In genomic region chr17:9850151-9850550, GRCh38 we compare ENCODE assay signal across 36 cellular contexts. TPM values are rescaled to one million over a fixed set of nuclear protein-coding genes. Genes with fewer than 3 reads are reported as not detected.
"Had no signal": no experiment of that assay in that cellular context is flagged by ENCODE, and none has a peak within 500 bp of the region (broad histone marks: within the 10 kb centered on the region; RNA-seq: fewer than 3 reads in every experiment).

No MANE protein-coding gene starts in this region.

- ATAC-seq: activated CD4-positive, alpha-beta T cell treated with anti-CD3 and anti-CD28 coated beads for 36 hours; activated CD8-positive, alpha-beta memory T cell treated with anti-CD3 and anti-CD28 coated beads, Interleukin-2, amount 10 ng/mL, durations not matched to agents 7 days and 5 days; activated CD8-positive, alpha-beta T cell treated with anti-CD3 and anti-CD28 coated beads, Interleukin-2, amount 10 ng/mL, durations not matched to agents 7 days and 5 days; activated naive CD8-positive, alpha-beta T cell treated with anti-CD3 and anti-CD28 coated beads, Interleukin-2, amount 50 U/mL, for 24 hours; body of pancreas had no signal

- H3K4me3 ChIP-seq: adrenal gland, body of pancreas, colonic mucosa, esophagus squamous epithelium had no signal

- H3K27ac ChIP-seq: adrenal gland, body of pancreas, colonic mucosa, epithelial cell of prostate, esophagus squamous epithelium had no signal

- DNase-seq: activated CD4-positive, alpha-beta memory T cell treated with anti-CD3 and anti-CD28 coated beads for 36 hours; activated CD4-positive, alpha-beta T cell treated with anti-CD3 and anti-CD28 coated beads for 36 hours; activated CD4-positive, alpha-beta T cell treated with anti-CD3 and anti-CD28 coated beads, Interleukin-2, amount 10 ng/mL, durations not matched to agents 24 days and 14 days; activated CD4-positive, CD25-positive, alpha-beta regulatory T cell; activated CD4-positive, CD25-positive, alpha-beta regulatory T cell treated with anti-CD3 and anti-CD28 coated beads, Interleukin-2, amount 50 U/mL, for 72 hours; activated CD8-positive, alpha-beta memory T cell treated with anti-CD3 and anti-CD28 coated beads, Interleukin-2, amount 10 ng/mL, durations not matched to agents 7 days and 5 days; activated CD8-positive, alpha-beta memory T cell treated with anti-CD3 and anti-CD28 coated beads, Interleukin-2, amount 50 U/mL, for 4 hours; activated CD8-positive, alpha-beta T cell treated with anti-CD3 and anti-CD28 coated beads, Interleukin-2, amount 10 ng/mL, durations not matched to agents 7 days and 5 days; activated effector memory CD4-positive, alpha-beta T cell treated with anti-CD3 and anti-CD28 coated beads, Interleukin-2, amount 50 U/mL, for 16 hours; activated naive CD4-positive, alpha-beta T cell treated with anti-CD3 and anti-CD28 coated beads for 36 hours; activated naive CD8-positive, alpha-beta T cell treated with anti-CD3 and anti-CD28 coated beads for 36 hours; activated naive CD8-positive, alpha-beta T cell treated with anti-CD3 and anti-CD28 coated beads, Interleukin-2, amount 50 U/mL, for 24 hours; activated T-cell treated with anti-CD3 and anti-CD28 coated beads, Interleukin-2, amount 50 U/mL, for 1 hour; activated T-cell treated with anti-CD3 and anti-CD28 coated beads, Interleukin-2, amount 50 U/mL, for 48 hours; adrenal gland; amygdala; aorta; caudate nucleus; colonic mucosa; effector CD8-positive, alpha-beta T cell; esophagus squamous epithelium; foreskin melanocyte; T-helper 2 cell had no signal

- H3K4me1 Mint-ChIP-seq: activated CD4-positive, alpha-beta T cell treated with anti-CD3 and anti-CD28 coated beads for 36 hours; activated CD4-positive, alpha-beta T cell treated with anti-CD3 and anti-CD28 coated beads, Interleukin-2, amount 10 ng/mL, durations not matched to agents 24 days and 14 days; activated CD8-positive, alpha-beta memory T cell treated with anti-CD3 and anti-CD28 coated beads, Interleukin-2, amount 10 ng/mL, durations not matched to agents 7 days and 5 days; activated naive CD4-positive, alpha-beta T cell treated with anti-CD3 and anti-CD28 coated beads, Interleukin-2, amount 50 U/mL, for 24 hours; activated naive CD8-positive, alpha-beta T cell treated with anti-CD3 and anti-CD28 coated beads for 36 hours; activated naive CD8-positive, alpha-beta T cell treated with anti-CD3 and anti-CD28 coated beads, Interleukin-2, amount 50 U/mL, for 24 hours had no signal

- H3K27me3 ChIP-seq: adrenal gland, body of pancreas, colonic mucosa, esophagus squamous epithelium had no signal

- H3K36me3 ChIP-seq: adrenal gland, colonic mucosa, esophagus squamous epithelium had no signal

- H3K36me3 Mint-ChIP-seq: activated CD4-positive, alpha-beta memory T cell treated with anti-CD3 and anti-CD28 coated beads for 36 hours; activated CD8-positive, alpha-beta memory T cell treated with anti-CD3 and anti-CD28 coated beads, Interleukin-2, amount 10 ng/mL, durations not matched to agents 7 days and 5 days; activated naive CD4-positive, alpha-beta T cell treated with anti-CD3 and anti-CD28 coated beads, Interleukin-2, amount 50 U/mL, for 24 hours; activated naive CD8-positive, alpha-beta T cell treated with anti-CD3 and anti-CD28 coated beads for 36 hours had no signal

- H3K27me3 Mint-ChIP-seq: activated CD4-positive, alpha-beta T cell treated with anti-CD3 and anti-CD28 coated beads for 36 hours; activated CD4-positive, alpha-beta T cell treated with anti-CD3 and anti-CD28 coated beads, Interleukin-2, amount 10 ng/mL, durations not matched to agents 24 days and 14 days; activated CD8-positive, alpha-beta memory T cell treated with anti-CD3 and anti-CD28 coated beads, Interleukin-2, amount 10 ng/mL, durations not matched to agents 7 days and 5 days had no signal

- H3K27ac Mint-ChIP-seq: activated CD4-positive, alpha-beta memory T cell treated with anti-CD3 and anti-CD28 coated beads for 36 hours; activated CD4-positive, alpha-beta T cell treated with anti-CD3 and anti-CD28 coated beads for 36 hours; activated CD4-positive, alpha-beta T cell treated with anti-CD3 and anti-CD28 coated beads, Interleukin-2, amount 10 ng/mL, durations not matched to agents 24 days and 14 days; activated CD8-positive, alpha-beta memory T cell treated with anti-CD3 and anti-CD28 coated beads, Interleukin-2, amount 10 ng/mL, durations not matched to agents 7 days and 5 days; activated CD8-positive, alpha-beta T cell treated with anti-CD3 and anti-CD28 coated beads, Interleukin-2, amount 10 ng/mL, durations not matched to agents 7 days and 5 days; activated naive CD4-positive, alpha-beta T cell treated with anti-CD3 and anti-CD28 coated beads for 36 hours; activated naive CD4-positive, alpha-beta T cell treated with anti-CD3 and anti-CD28 coated beads, Interleukin-2, amount 50 U/mL, for 24 hours; activated naive CD8-positive, alpha-beta T cell treated with anti-CD3 and anti-CD28 coated beads for 36 hours; activated naive CD8-positive, alpha-beta T cell treated with anti-CD3 and anti-CD28 coated beads, Interleukin-2, amount 50 U/mL, for 24 hours; activated T-helper 1 cell treated with anti-CD3 and anti-CD28 coated beads, Interleukin-12 subunit alpha, Interleukin-12 subunit beta, Interleukin-2, Interleukin-4 antibody, amounts not matched to agents 30 ng/mL and 10 ng/mL and 1 ng/mL, durations not matched to agents 14 hours and 24 hours and 36 hours; activated T-helper 2 cell treated with anti-CD3 and anti-CD28 coated beads, Interferon-gamma antibody, Interleukin-2, Interleukin-4, amounts not matched to agents 10 μg/mL and 5 μg/mL and 100 μg/mL, durations not matched to agents 14 hours and 24 hours and 36 hours had no signal

- H3K4me3 Mint-ChIP-seq: activated CD4-positive, alpha-beta memory T cell treated with anti-CD3 and anti-CD28 coated beads for 36 hours; activated CD4-positive, alpha-beta T cell treated with anti-CD3 and anti-CD28 coated beads for 36 hours; activated CD4-positive, alpha-beta T cell treated with anti-CD3 and anti-CD28 coated beads, Interleukin-2, amount 10 ng/mL, durations not matched to agents 24 days and 14 days; activated CD8-positive, alpha-beta memory T cell treated with anti-CD3 and anti-CD28 coated beads, Interleukin-2, amount 10 ng/mL, durations not matched to agents 7 days and 5 days; activated CD8-positive, alpha-beta T cell treated with anti-CD3 and anti-CD28 coated beads, Interleukin-2, amount 10 ng/mL, durations not matched to agents 7 days and 5 days; activated naive CD4-positive, alpha-beta T cell treated with anti-CD3 and anti-CD28 coated beads for 36 hours; activated naive CD4-positive, alpha-beta T cell treated with anti-CD3 and anti-CD28 coated beads, Interleukin-2, amount 50 U/mL, for 24 hours; activated naive CD8-positive, alpha-beta T cell treated with anti-CD3 and anti-CD28 coated beads for 36 hours; activated naive CD8-positive, alpha-beta T cell treated with anti-CD3 and anti-CD28 coated beads, Interleukin-2, amount 50 U/mL, for 24 hours; activated T-helper 1 cell treated with anti-CD3 and anti-CD28 coated beads, Interleukin-12 subunit alpha, Interleukin-12 subunit beta, Interleukin-2, Interleukin-4 antibody, amounts not matched to agents 30 ng/mL and 10 ng/mL and 1 ng/mL, durations not matched to agents 14 hours and 24 hours and 36 hours had no signal

- H3K9me3 Mint-ChIP-seq: activated CD4-positive, alpha-beta memory T cell treated with anti-CD3 and anti-CD28 coated beads for 36 hours; activated CD4-positive, alpha-beta T cell treated with anti-CD3 and anti-CD28 coated beads, Interleukin-2, amount 10 ng/mL, durations not matched to agents 24 days and 14 days; activated naive CD4-positive, alpha-beta T cell treated with anti-CD3 and anti-CD28 coated beads, Interleukin-2, amount 50 U/mL, for 24 hours; activated naive CD8-positive, alpha-beta T cell treated with anti-CD3 and anti-CD28 coated beads, Interleukin-2, amount 50 U/mL, for 24 hours; activated T-helper 2 cell treated with anti-CD3 and anti-CD28 coated beads, Interferon-gamma antibody, Interleukin-2, Interleukin-4, amounts not matched to agents 10 μg/mL and 5 μg/mL and 100 μg/mL, durations not matched to agents 14 hours and 24 hours and 36 hours had no signal

- FAIRE-seq: endometrium, endothelial cell of umbilical vein had no signal

- H3K9me3 ChIP-seq: adrenal gland, body of pancreas, colonic mucosa, esophagus squamous epithelium had no signal

- H3K4me1 ChIP-seq: adrenal gland, body of pancreas, colonic mucosa, esophagus squamous epithelium had no signal

RNA-seq across cellular contexts. Expression of gene GLP2R, which starts 24.4 kb away (rescaled TPM):
- total RNA-seq: activated CD4-positive, alpha-beta memory T cell treated with anti-CD3 and anti-CD28 coated beads for 36 hours; activated CD4-positive, alpha-beta T cell treated with anti-CD3 and anti-CD28 coated beads for 36 hours; activated CD4-positive, alpha-beta T cell treated with anti-CD3 and anti-CD28 coated beads, Interleukin-2, amount 10 ng/mL, durations not matched to agents 24 days and 14 days; activated CD8-positive, alpha-beta memory T cell treated with anti-CD3 and anti-CD28 coated beads for 36 hours; activated CD8-positive, alpha-beta memory T cell treated with anti-CD3 and anti-CD28 coated beads, Interleukin-2, amount 10 ng/mL, durations not matched to agents 7 days and 5 days; activated CD8-positive, alpha-beta T cell treated with anti-CD3 and anti-CD28 coated beads, Interleukin-2, amount 10 ng/mL, durations not matched to agents 7 days and 5 days; activated naive CD4-positive, alpha-beta T cell treated with anti-CD3 and anti-CD28 coated beads for 36 hours; activated naive CD8-positive, alpha-beta T cell treated with anti-CD3 and anti-CD28 coated beads for 36 hours; activated T-helper 1 cell treated with anti-CD3 and anti-CD28 coated beads, Interleukin-12 subunit alpha, Interleukin-12 subunit beta, Interleukin-2, Interleukin-4 antibody, amounts not matched to agents 30 ng/mL and 10 ng/mL and 1 ng/mL, durations not matched to agents 14 hours and 24 hours and 36 hours; activated T-helper 2 cell treated with anti-CD3 and anti-CD28 coated beads, Interferon-gamma antibody, Interleukin-2, Interleukin-4, amounts not matched to agents 10 μg/mL and 5 μg/mL and 100 μg/mL, durations not matched to agents 14 hours and 24 hours and 36 hours; dermis microvascular lymphatic vessel endothelial cell; endothelial cell of umbilical vein; fibroblast of lung; T-helper 1 cell treated with Interleukin-12 subunit alpha and Interleukin-12 subunit beta and Interleukin-4 antibody, amounts not matched to agents 30 ng/mL and 1 ng/mL, for 36 hours had no signal
- polyA plus RNA-seq: endothelial cell of umbilical vein, fibroblast of lung had no signal

RNA-seq across cellular contexts. Expression of gene GSG1L2, which starts 28.3 kb away (rescaled TPM):
- total RNA-seq: activated CD4-positive, alpha-beta memory T cell treated with anti-CD3 and anti-CD28 coated beads for 36 hours; activated CD4-positive, alpha-beta T cell treated with anti-CD3 and anti-CD28 coated beads for 36 hours; activated CD4-positive, alpha-beta T cell treated with anti-CD3 and anti-CD28 coated beads, Interleukin-2, amount 10 ng/mL, durations not matched to agents 24 days and 14 days; activated CD8-positive, alpha-beta memory T cell treated with anti-CD3 and anti-CD28 coated beads for 36 hours; activated CD8-positive, alpha-beta memory T cell treated with anti-CD3 and anti-CD28 coated beads, Interleukin-2, amount 10 ng/mL, durations not matched to agents 7 days and 5 days; activated CD8-positive, alpha-beta T cell treated with anti-CD3 and anti-CD28 coated beads, Interleukin-2, amount 10 ng/mL, durations not matched to agents 7 days and 5 days; activated naive CD4-positive, alpha-beta T cell treated with anti-CD3 and anti-CD28 coated beads for 36 hours; activated naive CD8-positive, alpha-beta T cell treated with anti-CD3 and anti-CD28 coated beads for 36 hours; activated T-helper 1 cell treated with anti-CD3 and anti-CD28 coated beads, Interleukin-12 subunit alpha, Interleukin-12 subunit beta, Interleukin-2, Interleukin-4 antibody, amounts not matched to agents 30 ng/mL and 10 ng/mL and 1 ng/mL, durations not matched to agents 14 hours and 24 hours and 36 hours; activated T-helper 2 cell treated with anti-CD3 and anti-CD28 coated beads, Interferon-gamma antibody, Interleukin-2, Interleukin-4, amounts not matched to agents 10 μg/mL and 5 μg/mL and 100 μg/mL, durations not matched to agents 14 hours and 24 hours and 36 hours; adrenal gland; aorta; body of pancreas; colonic mucosa; dermis microvascular lymphatic vessel endothelial cell; endothelial cell of umbilical vein; esophagus squamous epithelium; fibroblast of lung; fibroblast of villous mesenchyme; T-helper 1 cell treated with Interleukin-12 subunit alpha and Interleukin-12 subunit beta and Interleukin-4 antibody, amounts not matched to agents 30 ng/mL and 1 ng/mL, for 36 hours had no signal
- polyA plus RNA-seq: adrenal gland, aorta, endothelial cell of umbilical vein, esophagus, fibroblast of lung had no signal

RNA-seq across cellular contexts. Expression of gene RCVRN, which starts 54.9 kb away (rescaled TPM):
- total RNA-seq: activated CD4-positive, alpha-beta memory T cell treated with anti-CD3 and anti-CD28 coated beads for 36 hours; activated CD4-positive, alpha-beta T cell treated with anti-CD3 and anti-CD28 coated beads for 36 hours; activated CD4-positive, alpha-beta T cell treated with anti-CD3 and anti-CD28 coated beads, Interleukin-2, amount 10 ng/mL, durations not matched to agents 24 days and 14 days; activated CD8-positive, alpha-beta memory T cell treated with anti-CD3 and anti-CD28 coated beads for 36 hours; activated CD8-positive, alpha-beta memory T cell treated with anti-CD3 and anti-CD28 coated beads, Interleukin-2, amount 10 ng/mL, durations not matched to agents 7 days and 5 days; activated CD8-positive, alpha-beta T cell treated with anti-CD3 and anti-CD28 coated beads, Interleukin-2, amount 10 ng/mL, durations not matched to agents 7 days and 5 days; activated naive CD4-positive, alpha-beta T cell treated with anti-CD3 and anti-CD28 coated beads for 36 hours; activated naive CD8-positive, alpha-beta T cell treated with anti-CD3 and anti-CD28 coated beads for 36 hours; activated T-helper 1 cell treated with anti-CD3 and anti-CD28 coated beads, Interleukin-12 subunit alpha, Interleukin-12 subunit beta, Interleukin-2, Interleukin-4 antibody, amounts not matched to agents 30 ng/mL and 10 ng/mL and 1 ng/mL, durations not matched to agents 14 hours and 24 hours and 36 hours; activated T-helper 2 cell treated with anti-CD3 and anti-CD28 coated beads, Interferon-gamma antibody, Interleukin-2, Interleukin-4, amounts not matched to agents 10 μg/mL and 5 μg/mL and 100 μg/mL, durations not matched to agents 14 hours and 24 hours and 36 hours; body of pancreas; colonic mucosa; dermis microvascular lymphatic vessel endothelial cell; endothelial cell of umbilical vein; esophagus squamous epithelium; fibroblast of lung; fibroblast of villous mesenchyme; T-helper 1 cell treated with Interleukin-12 subunit alpha and Interleukin-12 subunit beta and Interleukin-4 antibody, amounts not matched to agents 30 ng/mL and 1 ng/mL, for 36 hours had no signal
- polyA plus RNA-seq: aorta, endothelial cell of umbilical vein, fibroblast of lung had no signal

RNA-seq across cellular contexts. Expression of gene DHRS7C, which starts 58.8 kb away (rescaled TPM):
- total RNA-seq: activated CD4-positive, alpha-beta memory T cell treated with anti-CD3 and anti-CD28 coated beads for 36 hours; activated CD4-positive, alpha-beta T cell treated with anti-CD3 and anti-CD28 coated beads for 36 hours; activated CD4-positive, alpha-beta T cell treated with anti-CD3 and anti-CD28 coated beads, Interleukin-2, amount 10 ng/mL, durations not matched to agents 24 days and 14 days; activated CD8-positive, alpha-beta memory T cell treated with anti-CD3 and anti-CD28 coated beads for 36 hours; activated CD8-positive, alpha-beta memory T cell treated with anti-CD3 and anti-CD28 coated beads, Interleukin-2, amount 10 ng/mL, durations not matched to agents 7 days and 5 days; activated CD8-positive, alpha-beta T cell treated with anti-CD3 and anti-CD28 coated beads, Interleukin-2, amount 10 ng/mL, durations not matched to agents 7 days and 5 days; activated naive CD4-positive, alpha-beta T cell treated with anti-CD3 and anti-CD28 coated beads for 36 hours; activated naive CD8-positive, alpha-beta T cell treated with anti-CD3 and anti-CD28 coated beads for 36 hours; activated T-helper 1 cell treated with anti-CD3 and anti-CD28 coated beads, Interleukin-12 subunit alpha, Interleukin-12 subunit beta, Interleukin-2, Interleukin-4 antibody, amounts not matched to agents 30 ng/mL and 10 ng/mL and 1 ng/mL, durations not matched to agents 14 hours and 24 hours and 36 hours; activated T-helper 2 cell treated with anti-CD3 and anti-CD28 coated beads, Interferon-gamma antibody, Interleukin-2, Interleukin-4, amounts not matched to agents 10 μg/mL and 5 μg/mL and 100 μg/mL, durations not matched to agents 14 hours and 24 hours and 36 hours; adrenal gland; aorta; body of pancreas; dermis microvascular lymphatic vessel endothelial cell; endothelial cell of umbilical vein; esophagus squamous epithelium; fibroblast of lung; fibroblast of villous mesenchyme; T-helper 1 cell treated with Interleukin-12 subunit alpha and Interleukin-12 subunit beta and Interleukin-4 antibody, amounts not matched to agents 30 ng/mL and 1 ng/mL, for 36 hours had no signal
- polyA plus RNA-seq: adrenal gland, aorta, endothelial cell of umbilical vein, fibroblast of lung had no signal
